ENCODE assay signal across 8 cellular contexts in genomic region chr19:55598719-55599467, GRCh38. TPM values are rescaled to one million over a fixed set of nuclear protein-coding genes. Genes with fewer than 3 reads are reported as not detected.
DNase-seq lines count a peak whose midpoint lies in the region; ATAC-seq and TF ChIP-seq lines count a peak whose summit lies in the region.

No MANE protein-coding gene starts in this region.

- H3K4me3 ChIP-seq in OCI-LY1 (ENCODE audit: low read depth, low read length, poor library complexity, severe bottlenecking), result peak overlapping the region; percentile 67
- peak overlapping the region; percentile 93 to 97 for H3K4me3 ChIP-seq in mucosa of rectum (ENCODE audit: low read length in 2 of 2)

- no peaks in the 10 kb centered on the region for H3K9me2 ChIP-seq in OCI-LY1 (ENCODE audit: low read depth, low read length)

- H3K4me1 ChIP-seq in OCI-LY1 (ENCODE audit: insufficient read depth, low read length, severe bottlenecking), result peaks cover 11% of the 10 kb centered on the region
- peaks cover 11% of the 10 kb centered on the region in 2 donors for H3K4me1 ChIP-seq in mucosa of rectum (ENCODE audit: control insufficient read depth in 2 of 2, insufficient read depth in 2 of 2, low read length in 2 of 2)

- peak overlapping the region; percentile 94 for H3K27ac Mint-ChIP-seq in Calu3 (ENCODE audit: unreplicated experiment)

- H3K36me3 ChIP-seq in OCI-LY1 (ENCODE audit: insufficient read depth, low read length), result peaks cover 20% of the 10 kb centered on the region
- H3K36me3 ChIP-seq in mucosa of rectum (ENCODE audit: control insufficient read depth in 2 of 2, insufficient read depth in 2 of 2, low read length in 2 of 2), result peaks cover 9 to 16% of the 10 kb centered on the region in 2 donors

- H3K27me3 ChIP-seq in OCI-LY1 (ENCODE audit: insufficient read depth, low read length), result no peaks in the 10 kb centered on the region
- H3K27me3 ChIP-seq in mucosa of rectum (ENCODE audit: control insufficient read depth in 2 of 2, insufficient read depth in 2 of 2, low read length in 2 of 2), result no peaks in the 10 kb centered on the region

- no TSS peak for BruUV-seq in Calu3 (replicated peaks; lab: Mats Ljungman, UMichigan)

- H3K27me3 Mint-ChIP-seq in Calu3 (ENCODE audit: unreplicated experiment), result no peaks in the 10 kb centered on the region

- no peaks in the 10 kb centered on the region for H3K9me3 ChIP-seq in OCI-LY1 (ENCODE audit: low read length)
- H3K9me3 ChIP-seq in mucosa of rectum (ENCODE audit: control insufficient read depth in 2 of 2, low read length in 2 of 2), result no peaks in the 10 kb centered on the region

- H3K4me1 Mint-ChIP-seq in Calu3 (ENCODE audit: low read depth, unreplicated experiment), result peaks cover 15% of the 10 kb centered on the region

- no peaks in the 10 kb centered on the region for H3K9me3 Mint-ChIP-seq in Calu3 (ENCODE audit: low read depth, unreplicated experiment)

- peaks cover 79% of the 10 kb centered on the region for H3K36me3 Mint-ChIP-seq in Calu3 (ENCODE audit: insufficient read depth, unreplicated experiment)

- peak overlapping the region; percentile 93 for H3K27ac ChIP-seq in OCI-LY1 (ENCODE audit: low read depth, low read length, poor library complexity, severe bottlenecking)
- peak overlapping the region; percentile 92 for H3K27ac ChIP-seq in epithelial cell of prostate
- peak overlapping the region; percentile 93 to 98 for H3K27ac ChIP-seq in mucosa of rectum (ENCODE audit: low read depth in 2 of 2, low read length in 2 of 2)

- intact Hi-C loops in Calu3 (cut with micrococcal nuclease; ENCODE audit: unreplicated experiment), result loop anchor here (2.0 to 5.0 kb wide), 2 partner anchors 52 to 82 kb away; partner anchors contain the start of gene SBK3

- DNase-seq in Calu3, result peak; percentile 98
- DNase-seq in HuH-7 (ENCODE audit: low spot score), result peak; percentile 90
- peak; percentile 90 for DNase-seq in activated T-cell treated with anti-CD3 and anti-CD28 coated beads for 24 hours (ENCODE audit: low read depth)
- peak; percentile 71 for DNase-seq in epithelial cell of prostate (ENCODE audit: low read depth, low spot score)
- peak; percentile 80 for DNase-seq in stimulated activated CD8-positive, alpha-beta memory T cell treated with anti-CD3 and anti-CD28 coated beads, Interleukin-4, amount 100 ng/mL, for 4 hours (ENCODE audit: low read depth in 2 of 2, low spot score in 1 of 2)

- H2AFZ ChIP-seq in OCI-LY1 (ENCODE audit: low read length), result no peak overlapping the region

- H3K79me2 ChIP-seq in OCI-LY1 (ENCODE audit: insufficient read depth, low read length), result no peaks in the 10 kb centered on the region

- CTCF ChIA-PET in Calu3 (lab: Charles Lee), result interaction anchor here (0.6 to 1.6 kb wide), 16 partner anchors 12 to 1215 kb away, joined by 3 to 9 read pairs (median 4); partner anchors contain the start of gene ZNF579

- no peaks in the 10 kb centered on the region for H3F3A ChIP-seq in OCI-LY1 (ENCODE audit: insufficient read depth, low read length)

- ATAC-seq in GM21447 (IDR thresholded peaks at IDR 0.05; ENCODE audit: unreplicated experiment), result peak; percentile 52

- H3K4me2 ChIP-seq in OCI-LY1 (ENCODE audit: low read length), result peak overlapping the region; percentile 88

- peak overlapping the region; percentile 87 for H3K4me3 Mint-ChIP-seq in Calu3 (ENCODE audit: low read depth, unreplicated experiment)

- TF ChIP-seq CTCF in Calu3 (IDR thresholded peaks at IDR 0.05; ENCODE audit: unreplicated experiment) (no peak), OCI-LY1 (IDR thresholded peaks at IDR 0.05; ENCODE audit: low read length) (no peak)

- H3K9ac ChIP-seq in OCI-LY1 (ENCODE audit: low read length) (peak overlapping the region; percentile 83), mucosa of rectum (ENCODE audit: low read depth in 1 of 2, low read length in 2 of 2) (peak overlapping the region; percentile 75 to 77)

- H4K20me1 ChIP-seq in OCI-LY1 (ENCODE audit: insufficient read depth, low read length), result no peaks in the 10 kb centered on the region

RNA-seq across cellular contexts. Expression of gene FIZ1, which starts 0.4 kb away (rescaled TPM):
- 18.6 and 23.0 TPM in 2 replicates for total RNA-seq in Calu3 (2022)

RNA-seq across cellular contexts. Expression of gene ZNF524, which starts 1.2 kb away (rescaled TPM):
- total RNA-seq in Calu3 (2022), result 18.5 and 21.8 TPM in 2 replicates

RNA-seq across cellular contexts. Expression of gene ZNF865, which starts 6.6 kb away (rescaled TPM):
- 29.6 and 30.9 TPM in 2 replicates for total RNA-seq in Calu3 (2022)

RNA-seq across cellular contexts. Expression of gene ZNF579, which starts 18.2 kb away (rescaled TPM):
- total RNA-seq in Calu3 (2022), result 29.8 and 33.4 TPM in 2 replicates

RNA-seq across cellular contexts. Expression of gene ZNF784, which starts 25.5 kb away (rescaled TPM):
- total RNA-seq in Calu3 (2022), result 6.0 and 7.1 TPM in 2 replicates

Comparison
In these comparisons a context has a peak if more than half of its experiments do, and no peak if none do; other contexts are left out.
1. Peak in every context shown above with its lines: DNase-seq, ATAC-seq, H3K4me3 ChIP-seq and H3K27ac ChIP-seq.